8 cellular contexts compared by ENCODE assay signal in genomic region chr3:136752327-136753111, GRCh38. TPM values are rescaled to one million over a fixed set of nuclear protein-coding genes. Genes with fewer than 3 reads are reported as not detected.
DNase-seq lines count a peak whose midpoint lies in the region; ATAC-seq and TF ChIP-seq lines count a peak whose summit lies in the region.

STAG1 (minus strand) TSS chr3:136752378; CDS start chr3:136630898, 121,480 bp downstream.

- peak within 1 kb of the TSS; percentile 89 for H3K4me2 ChIP-seq in Loucy (ENCODE audit: low read depth, low read length, poor library complexity, severe bottlenecking)

- DNase-seq in G401 (ENCODE audit: low spot score) (peak; percentile 97), H7 (peak; percentile 97), fibroblast of the aortic adventitia (ENCODE audit: low read depth) (peak; percentile 98), nephron progenitor cell (peak; percentile 100)
- peak; percentile 99 for DNase-seq in activated effector memory CD4-positive, alpha-beta T cell treated with Interleukin-2 at 50 U/mL for 16 hours
- DNase-seq in stimulated activated naive CD8-positive, alpha-beta T cell treated with anti-CD3 and anti-CD28 coated beads, Interleukin-15, amount 100 ng/mL, for 72 hours, result peak; percentile 99

- peaks cover 4% of the 10 kb centered on the region for H3K27me3 Mint-ChIP-seq in nephron progenitor cell (ENCODE audit: low read depth, poor library complexity)
- H3K27me3 Mint-ChIP-seq in stimulated activated naive CD8-positive, alpha-beta T cell treated with anti-CD3 and anti-CD28 coated beads, Interleukin-15, amount 100 ng/mL, for 72 hours, result no peaks in the 10 kb centered on the region

- peak; percentile 80 for TF ChIP-seq CTCF in Loucy (conservative IDR thresholded peaks at IDR 0.05; ENCODE audit: low read length)
- TF ChIP-seq CTCF in fibroblast of the aortic adventitia (IDR thresholded peaks at IDR 0.05; ENCODE audit: insufficient read depth, low read length), result peak; percentile 94
- peak; percentile 82 for TF ChIP-seq CTCF in nephron progenitor cell (IDR thresholded peaks at IDR 0.05)

- H3K36me3 Mint-ChIP-seq in nephron progenitor cell (ENCODE audit: low read depth), result peaks cover 7% of the 10 kb centered on the region

- ATAC-seq in stimulated activated naive CD8-positive, alpha-beta T cell treated with anti-CD3 and anti-CD28 coated beads, Interleukin-15, amount 100 ng/mL, for 72 hours, result peak; percentile 90

- H3K9me3 ChIP-seq in Loucy (ENCODE audit: insufficient read depth, low read depth, low read length), result no peaks in the 10 kb centered on the region

- peak within 1 kb of the TSS; percentile 90 for H2AFZ ChIP-seq in Loucy (ENCODE audit: low read length)

- peak within 1 kb of the TSS; percentile 100 for H3K27ac Mint-ChIP-seq in nephron progenitor cell
- H3K27ac Mint-ChIP-seq in stimulated activated naive CD8-positive, alpha-beta T cell treated with anti-CD3 and anti-CD28 coated beads, Interleukin-15, amount 100 ng/mL, for 72 hours, result peak within 1 kb of the TSS; percentile 99 to 100

- peak; percentile 84 for TF ChIP-seq POLR2A in Raji (IDR thresholded peaks at IDR 0.05; ENCODE audit: insufficient read depth, low read depth, low read length)

- H3K9me2 ChIP-seq in Loucy (replicated peaks; ENCODE audit: low read depth, low read length), result no peaks in the 10 kb centered on the region

- peak within 1 kb of the TSS; percentile 90 for H3K4me3 Mint-ChIP-seq in nephron progenitor cell
- peak within 1 kb of the TSS; percentile 86 to 95 for H3K4me3 Mint-ChIP-seq in stimulated activated naive CD8-positive, alpha-beta T cell treated with anti-CD3 and anti-CD28 coated beads, Interleukin-15, amount 100 ng/mL, for 72 hours

- H3K36me3 ChIP-seq in H7 (replicated peaks; ENCODE audit: control insufficient read depth, insufficient read depth, low read length) (no peaks in the 10 kb centered on the region), Loucy (ENCODE audit: insufficient read depth, low read length) (no peaks in the 10 kb centered on the region)

- in situ Hi-C loops in G401 (cut with HindIII; ENCODE audit: low sequenced_read_pairs), result loop anchor here (25.0 kb wide), 1 partner anchor 260 kb away; no protein-coding TSS in a partner anchor

- no peaks in the 10 kb centered on the region for H3K27me3 ChIP-seq in H7 (ENCODE audit: control insufficient read depth, insufficient read depth, low read length)
- H3K27me3 ChIP-seq in Loucy (ENCODE audit: insufficient read depth, low read length, poor library complexity, severe bottlenecking), result no peaks in the 10 kb centered on the region

- peaks cover 54% of the 10 kb centered on the region for H3K4me1 Mint-ChIP-seq in nephron progenitor cell
- peaks cover 41% of the 10 kb centered on the region for H3K4me1 Mint-ChIP-seq in stimulated activated naive CD8-positive, alpha-beta T cell treated with anti-CD3 and anti-CD28 coated beads, Interleukin-15, amount 100 ng/mL, for 72 hours

- peaks cover 2% of the 10 kb centered on the region; the same call in 1 of the 2 replicates for H3F3A ChIP-seq in Loucy (ENCODE audit: low read depth)

- no peaks in the 10 kb centered on the region for H4K20me1 ChIP-seq in Loucy (ENCODE audit: insufficient read depth, low read length, poor library complexity, severe bottlenecking)

- H3K79me2 ChIP-seq in Loucy (ENCODE audit: insufficient read depth, low read length), result peaks cover 51% of the 10 kb centered on the region

- peak within 1 kb of the TSS; percentile 96 for H3K9ac ChIP-seq in Loucy (ENCODE audit: low read depth, low read length, poor library complexity, severe bottlenecking)

- peaks cover 5% of the 10 kb centered on the region for H3K9me3 Mint-ChIP-seq in nephron progenitor cell
- H3K9me3 Mint-ChIP-seq in stimulated activated naive CD8-positive, alpha-beta T cell treated with anti-CD3 and anti-CD28 coated beads, Interleukin-15, amount 100 ng/mL, for 72 hours, result no peaks in the 10 kb centered on the region

- peaks cover 42% of the 10 kb centered on the region for H3K4me1 ChIP-seq in Loucy (ENCODE audit: insufficient read depth, low read length, poor library complexity, severe bottlenecking)

- H3K4me3 ChIP-seq in H7 (ENCODE audit: insufficient read depth, low read depth, low read length), result peak within 1 kb of the TSS; percentile 74
- H3K4me3 ChIP-seq in Loucy (ENCODE audit: low read length, poor library complexity, severe bottlenecking), result peak within 1 kb of the TSS; percentile 87
- peak within 1 kb of the TSS; percentile 79 for H3K4me3 ChIP-seq in fibroblast of the aortic adventitia (ENCODE audit: low read depth, low read length)

RNA-seq across cellular contexts. Expression of gene STAG1, which starts in this region (rescaled TPM):
- total RNA-seq in G401 (2014; rRNA removed; shearing (Covaris generic)), result 14.0 and 22.4 TPM in 2 replicates
- 10.5 and 11.6 TPM in 2 replicates for total RNA-seq in H7 (2014; rRNA removed; shearing (Covaris generic))
- 75.1 and 78.0 TPM in 2 replicates for total RNA-seq in fibroblast of the aortic adventitia (ENCODE audit: low replicate concordance)

Comparison
In these comparisons a context has a peak if more than half of its experiments do, and no peak if none do; other contexts are left out.
1. Peak in every context shown above with its lines: DNase-seq, ATAC-seq and H3K4me3 ChIP-seq.